In genomic region chr7:104922187-104923009, GRCh38 we compare ENCODE assay signal across 11 cellular contexts.
DNase-seq lines count a peak whose midpoint lies in the region; ATAC-seq and TF ChIP-seq lines count a peak whose summit lies in the region.
"Had no signal": no experiment of that assay in that cellular context is flagged by ENCODE, and none has a peak within 500 bp of the region (broad histone marks: within the 10 kb centered on the region; RNA-seq: fewer than 3 reads in every experiment).

No MANE protein-coding gene starts in this region.

- H3K9me3 ChIP-seq in duodenal mucosa (ENCODE audit: control insufficient read depth in 1 of 2, low read length in 2 of 2): no peaks in the 10 kb centered on the region
- H3K9me3 ChIP-seq in muscle layer of duodenum (ENCODE audit: control insufficient read depth in 1 of 2, low read length in 2 of 2): no peaks in the 10 kb centered on the region
- H3K9me3 ChIP-seq: right lobe of liver had no signal

- ATAC-seq in HG02981 (IDR thresholded peaks at IDR 0.05; ENCODE audit: unreplicated experiment) (peak; percentile 6), omental fat pad (ENCODE audit: low FRiP score) (no peak)

- no peak for TF ChIP-seq CTCF in omental fat pad (IDR thresholded peaks at IDR 0.05)

- H3K36me3 ChIP-seq in duodenal mucosa (ENCODE audit: control insufficient read depth in 1 of 2, insufficient read depth in 2 of 2, low read length in 2 of 2): peaks cover 0 to 2% of the 10 kb centered on the region in 2 donors
- no peaks in the 10 kb centered on the region for H3K36me3 ChIP-seq in muscle layer of duodenum (ENCODE audit: control insufficient read depth in 1 of 2, insufficient read depth in 2 of 2, low read length in 2 of 2)
- H3K36me3 ChIP-seq: right lobe of liver had no signal

- H3K4me1 ChIP-seq in duodenal mucosa (ENCODE audit: control insufficient read depth in 1 of 2, insufficient read depth in 2 of 2, low read length in 2 of 2) (peaks cover 12 to 24% of the 10 kb centered on the region in 2 donors), muscle layer of duodenum (ENCODE audit: control insufficient read depth in 1 of 2, insufficient read depth in 2 of 2, low read length in 2 of 2) (peaks cover 3 to 5% of the 10 kb centered on the region in 2 donors)

- no peak overlapping the region for H3K27ac ChIP-seq in duodenal mucosa (ENCODE audit: low read depth, low read length)
- H3K27ac ChIP-seq in muscle layer of duodenum (ENCODE audit: low read length): peak overlapping the region; percentile 43
- H3K27ac ChIP-seq: right lobe of liver had no signal

- H3K27me3 ChIP-seq in duodenal mucosa (ENCODE audit: control insufficient read depth in 1 of 2, insufficient read depth in 2 of 2, low read length in 2 of 2) (no peaks in the 10 kb centered on the region), muscle layer of duodenum (ENCODE audit: low read depth, low read length) (no peaks in the 10 kb centered on the region)
- H3K27me3 ChIP-seq: right lobe of liver had no signal

- H3K9ac ChIP-seq in duodenal mucosa (ENCODE audit: low read depth in 1 of 2, low read length in 2 of 2): peak overlapping the region; percentile 46 to 69

- DNase-seq in EH (ENCODE audit: low read depth) (peak; percentile 42), omental fat pad (ENCODE audit: low spot score) (no peak), NCI-H146 treated with DMSO at 0.1 percent for 48 hours (lab: John Stamatoyannopoulos, UW; ENCODE audit: unreplicated experiment) (no peak), COR-L47 (lab: John Stamatoyannopoulos, UW) (no peak), NCI-H1436 (lab: John Stamatoyannopoulos, UW) (no peak)
- DNase-seq: NCI-H1436 treated with DMSO at 0.1 percent for 48 hours had no signal

- H3K4me3 ChIP-seq in duodenal mucosa (ENCODE audit: low read depth in 1 of 2, low read length in 2 of 2) (peak overlapping the region in 1 of 2 donors; percentile 27), muscle layer of duodenum (ENCODE audit: low read depth in 1 of 2, low read length in 2 of 2) (peak overlapping the region in 1 of 2 donors; percentile 19)
- H3K4me3 ChIP-seq: lung, right lobe of liver had no signal
